37 cellular contexts compared by ENCODE assay signal in the genomic region with DNA sequence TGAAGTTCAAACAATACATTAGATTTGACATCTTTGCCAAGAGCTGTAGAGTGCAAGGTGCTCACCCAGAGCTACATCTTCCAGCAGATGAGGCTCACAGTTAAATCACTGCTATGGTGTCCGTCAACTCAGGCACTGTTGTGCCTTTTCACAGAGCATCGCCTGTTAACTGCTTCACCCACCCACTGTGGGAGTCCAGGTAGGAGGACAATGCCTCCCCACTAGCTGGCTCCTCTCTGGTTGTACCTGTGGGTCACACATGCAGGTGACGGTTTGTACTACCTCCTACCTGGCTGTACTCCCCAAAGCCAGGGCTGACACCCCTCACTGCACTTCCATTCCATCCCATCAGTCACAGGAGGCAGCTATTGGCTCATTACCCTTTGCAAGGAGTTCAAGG.
"Had no signal": no experiment of that assay in that cellular context is flagged by ENCODE, and none has a peak within 500 bp of the region (broad histone marks: within the 10 kb centered on the region; RNA-seq: fewer than 3 reads in every experiment).

No MANE protein-coding gene starts in this region.

- H3K27me3 Mint-ChIP-seq: activated naive CD4-positive, alpha-beta T cell treated with anti-CD3 and anti-CD28 coated beads, Interleukin-2, amount 50 U/mL, for 24 hours had no signal

- H3K9me3 Mint-ChIP-seq: activated CD4-positive, alpha-beta memory T cell treated with anti-CD3 and anti-CD28 coated beads, Interleukin-2, amount 10 ng/mL, durations not matched to agents 7 days and 5 days; activated CD4-positive, alpha-beta T cell treated with anti-CD3 and anti-CD28 coated beads, Interleukin-2, amount 10 ng/mL, durations not matched to agents 7 days and 5 days; activated naive CD4-positive, alpha-beta T cell treated with anti-CD3 and anti-CD28 coated beads, Interleukin-2, amount 10 ng/mL, durations not matched to agents 7 days and 5 days; activated naive CD4-positive, alpha-beta T cell treated with anti-CD3 and anti-CD28 coated beads, Interleukin-2, amount 50 U/mL, for 24 hours; activated naive CD8-positive, alpha-beta T cell treated with anti-CD3 and anti-CD28 coated beads, Interleukin-2, amount 10 ng/mL, durations not matched to agents 7 days and 5 days; activated naive CD8-positive, alpha-beta T cell treated with anti-CD3 and anti-CD28 coated beads, Interleukin-2, amount 50 U/mL, for 24 hours; activated T-cell treated with anti-CD3 and anti-CD28 coated beads, Interleukin-2, amount 50 U/mL, for 24 hours; activated T-helper 2 cell treated with anti-CD3 and anti-CD28 coated beads, Interferon-gamma antibody, Interleukin-2, Interleukin-4, amounts not matched to agents 10 μg/mL and 5 μg/mL and 100 μg/mL, durations not matched to agents 14 hours and 24 hours and 36 hours; brain; central memory CD8-positive, alpha-beta T cell; T-helper 1 cell treated with Interleukin-12 subunit alpha and Interleukin-12 subunit beta and Interleukin-4 antibody, amounts not matched to agents 30 μg/mL and 1 μg/mL, for 36 hours; T-helper 2 cell treated with Interferon-gamma antibody and Interleukin-4, amounts not matched to agents 5 μg/mL and 100 μg/mL, for 36 hours; WTC11 had no signal

- H3K4me3 ChIP-seq: ascending aorta had no signal

- FAIRE-seq: TTC549 had no signal

- H3K27ac Mint-ChIP-seq: activated CD4-positive, alpha-beta memory T cell treated with anti-CD3 and anti-CD28 coated beads, Interleukin-2, amount 10 ng/mL, durations not matched to agents 7 days and 5 days; activated CD4-positive, alpha-beta T cell treated with anti-CD3 and anti-CD28 coated beads for 36 hours; activated CD4-positive, alpha-beta T cell treated with anti-CD3 and anti-CD28 coated beads, Interleukin-2, amount 10 ng/mL, durations not matched to agents 7 days and 5 days; activated CD8-positive, alpha-beta T cell treated with anti-CD3 and anti-CD28 coated beads, Interleukin-2, amount 10 ng/mL, durations not matched to agents 7 days and 5 days; activated naive CD4-positive, alpha-beta T cell treated with anti-CD3 and anti-CD28 coated beads, Interleukin-2, amount 10 ng/mL, durations not matched to agents 7 days and 5 days; activated naive CD4-positive, alpha-beta T cell treated with anti-CD3 and anti-CD28 coated beads, Interleukin-2, amount 50 U/mL, for 24 hours; activated naive CD8-positive, alpha-beta T cell; activated naive CD8-positive, alpha-beta T cell treated with anti-CD3 and anti-CD28 coated beads, Interleukin-2, amount 10 ng/mL, durations not matched to agents 7 days and 5 days; activated naive CD8-positive, alpha-beta T cell treated with anti-CD3 and anti-CD28 coated beads, Interleukin-2, amount 50 U/mL, for 24 hours; activated T-cell treated with anti-CD3 and anti-CD28 coated beads, Interleukin-2, amount 50 U/mL, for 24 hours; activated T-helper 2 cell treated with anti-CD3 and anti-CD28 coated beads, Interferon-gamma antibody, Interleukin-2, Interleukin-4, amounts not matched to agents 10 μg/mL and 5 μg/mL and 100 μg/mL, durations not matched to agents 14 hours and 24 hours and 36 hours; brain; T-helper 1 cell treated with Interleukin-12 subunit alpha and Interleukin-12 subunit beta and Interleukin-4 antibody, amounts not matched to agents 30 μg/mL and 1 μg/mL, for 36 hours; T-helper 2 cell treated with Interferon-gamma antibody and Interleukin-4, amounts not matched to agents 5 μg/mL and 100 μg/mL, for 36 hours; WTC11 had no signal

- H3K27ac ChIP-seq: ascending aorta, WERI-Rb-1 had no signal

- H3K36me3 ChIP-seq: ascending aorta, WERI-Rb-1 had no signal

- ATAC-seq: activated CD4-positive, alpha-beta T cell treated with anti-CD3 and anti-CD28 coated beads for 36 hours; activated CD4-positive, CD25-positive, alpha-beta regulatory T cell treated with anti-CD3 and anti-CD28 coated beads, Interleukin-2, amount 50 U/mL, for 24 hours; activated CD8-positive, alpha-beta T cell treated with anti-CD3 and anti-CD28 coated beads, Interleukin-2, amount 10 ng/mL, durations not matched to agents 7 days and 5 days; activated naive CD8-positive, alpha-beta T cell treated with anti-CD3 and anti-CD28 coated beads, Interleukin-2, amount 50 U/mL, for 24 hours; WTC11 had no signal

- H3K4me1 Mint-ChIP-seq: activated CD4-positive, alpha-beta T cell treated with anti-CD3 and anti-CD28 coated beads for 36 hours; activated CD4-positive, alpha-beta T cell treated with anti-CD3 and anti-CD28 coated beads, Interleukin-2, amount 10 ng/mL, durations not matched to agents 7 days and 5 days; activated naive CD4-positive, alpha-beta T cell treated with anti-CD3 and anti-CD28 coated beads, Interleukin-2, amount 10 ng/mL, durations not matched to agents 7 days and 5 days; activated naive CD4-positive, alpha-beta T cell treated with anti-CD3 and anti-CD28 coated beads, Interleukin-2, amount 50 U/mL, for 24 hours; activated naive CD8-positive, alpha-beta T cell treated with anti-CD3 and anti-CD28 coated beads, Interleukin-2, amount 10 ng/mL, durations not matched to agents 7 days and 5 days; activated naive CD8-positive, alpha-beta T cell treated with anti-CD3 and anti-CD28 coated beads, Interleukin-2, amount 50 U/mL, for 24 hours; brain; central memory CD8-positive, alpha-beta T cell; WTC11 had no signal

- H3K36me3 Mint-ChIP-seq: activated naive CD4-positive, alpha-beta T cell treated with anti-CD3 and anti-CD28 coated beads, Interleukin-2, amount 10 ng/mL, durations not matched to agents 7 days and 5 days; activated naive CD4-positive, alpha-beta T cell treated with anti-CD3 and anti-CD28 coated beads, Interleukin-2, amount 50 U/mL, for 24 hours; activated naive CD8-positive, alpha-beta T cell; activated naive CD8-positive, alpha-beta T cell treated with anti-CD3 and anti-CD28 coated beads, Interleukin-2, amount 10 ng/mL, durations not matched to agents 7 days and 5 days; brain; WTC11 had no signal

- DNase-seq: activated CD4-positive, alpha-beta memory T cell treated with anti-CD3 and anti-CD28 coated beads, Interleukin-2, amount 10 ng/mL, durations not matched to agents 7 days and 5 days; activated CD4-positive, alpha-beta T cell treated with anti-CD3 and anti-CD28 coated beads for 1 hour; activated CD4-positive, alpha-beta T cell treated with anti-CD3 and anti-CD28 coated beads for 36 hours; activated CD4-positive, alpha-beta T cell treated with anti-CD3 and anti-CD28 coated beads for 48 hours; activated CD4-positive, alpha-beta T cell treated with anti-CD3 and anti-CD28 coated beads, Interleukin-2, amount 10 ng/mL, durations not matched to agents 7 days and 5 days; activated CD4-positive, alpha-beta T cell treated with anti-CD3 and anti-CD28 coated beads, Interleukin-2, amount 50 U/mL, for 48 hours; activated CD4-positive, CD25-positive, alpha-beta regulatory T cell; activated CD8-positive, alpha-beta memory T cell treated with anti-CD3 and anti-CD28 coated beads, Interleukin-2, amount 50 U/mL, for 48 hours; activated CD8-positive, alpha-beta T cell treated with anti-CD3 and anti-CD28 coated beads, Interleukin-2, amount 10 ng/mL, durations not matched to agents 7 days and 5 days; activated effector memory CD4-positive, alpha-beta T cell treated with Interleukin-2 at 50 U/mL for 16 hours; activated gamma-delta T cell; activated naive CD4-positive, alpha-beta T cell treated with anti-CD3 and anti-CD28 coated beads, Interleukin-2, amount 10 ng/mL, durations not matched to agents 7 days and 5 days; activated naive CD4-positive, alpha-beta T cell treated with Interleukin-2 at 50 U/mL for 16 hours; activated naive CD8-positive, alpha-beta T cell treated with anti-CD3 and anti-CD28 coated beads, Interleukin-2, amount 10 ng/mL, durations not matched to agents 7 days and 5 days; activated naive CD8-positive, alpha-beta T cell treated with anti-CD3 and anti-CD28 coated beads, Interleukin-2, amount 50 U/mL, for 24 hours; activated T-cell treated with anti-CD3 and anti-CD28 coated beads, Interleukin-2, amount 50 U/mL, for 24 hours; activated T-cell treated with anti-CD3 and anti-CD28 coated beads, Interleukin-2, amount 50 U/mL, for 48 hours; amygdala; anterior cingulate cortex; caudate nucleus; cerebellar nuclear complex; SW 1271; T-helper 1 cell; T-helper 2 cell; T-helper 9 cell; WERI-Rb-1 had no signal

- H3K27me3 ChIP-seq: ascending aorta had no signal

- H3K4me3 Mint-ChIP-seq: activated CD4-positive, alpha-beta memory T cell treated with anti-CD3 and anti-CD28 coated beads, Interleukin-2, amount 10 ng/mL, durations not matched to agents 7 days and 5 days; activated CD4-positive, alpha-beta T cell treated with anti-CD3 and anti-CD28 coated beads for 36 hours; activated CD4-positive, alpha-beta T cell treated with anti-CD3 and anti-CD28 coated beads, Interleukin-2, amount 10 ng/mL, durations not matched to agents 7 days and 5 days; activated CD8-positive, alpha-beta T cell treated with anti-CD3 and anti-CD28 coated beads, Interleukin-2, amount 10 ng/mL, durations not matched to agents 7 days and 5 days; activated naive CD4-positive, alpha-beta T cell treated with anti-CD3 and anti-CD28 coated beads, Interleukin-2, amount 10 ng/mL, durations not matched to agents 7 days and 5 days; activated naive CD4-positive, alpha-beta T cell treated with anti-CD3 and anti-CD28 coated beads, Interleukin-2, amount 50 U/mL, for 24 hours; activated naive CD8-positive, alpha-beta T cell; activated naive CD8-positive, alpha-beta T cell treated with anti-CD3 and anti-CD28 coated beads, Interleukin-2, amount 10 ng/mL, durations not matched to agents 7 days and 5 days; activated naive CD8-positive, alpha-beta T cell treated with anti-CD3 and anti-CD28 coated beads, Interleukin-2, amount 50 U/mL, for 24 hours; activated T-cell treated with anti-CD3 and anti-CD28 coated beads, Interleukin-2, amount 50 U/mL, for 24 hours; brain; central memory CD8-positive, alpha-beta T cell; T-helper 1 cell treated with Interleukin-12 subunit alpha and Interleukin-12 subunit beta and Interleukin-4 antibody, amounts not matched to agents 30 μg/mL and 1 μg/mL, for 36 hours; T-helper 2 cell treated with Interferon-gamma antibody and Interleukin-4, amounts not matched to agents 5 μg/mL and 100 μg/mL, for 36 hours; WTC11 had no signal

- H3K9me3 ChIP-seq: ascending aorta had no signal
